In genomic region chr7:122726881-122727280, GRCh38 we compare ENCODE assay signal across 23 cellular contexts. TPM values are rescaled to one million over a fixed set of nuclear protein-coding genes. Genes with fewer than 3 reads are reported as not detected.
"Had no signal": no experiment of that assay in that cellular context is flagged by ENCODE, and none has a peak within 500 bp of the region (broad histone marks: within the 10 kb centered on the region; RNA-seq: fewer than 3 reads in every experiment).

No MANE protein-coding gene starts in this region.

- ATAC-seq: activated CD8-positive, alpha-beta T cell treated with anti-CD3 and anti-CD28 coated beads for 36 hours; activated naive CD8-positive, alpha-beta T cell treated with anti-CD3 and anti-CD28 coated beads, Interleukin-2, amount 50 U/mL, for 24 hours; foreskin keratinocyte; left lobe of liver; mucosa of descending colon; natural killer cell treated with Interleukin-12 subunit alpha and Interleukin-12 subunit beta and Interleukin-15 and Interleukin-18, amount 100 ng/mL, for 72 hours; right lobe of liver; WTC11 had no signal

- H3K27me3 ChIP-seq: esophagus muscularis mucosa, foreskin keratinocyte, heart left ventricle, right lobe of liver, tibial nerve had no signal

- H3K9me3 ChIP-seq: esophagus muscularis mucosa, right lobe of liver, tibial nerve had no signal

- H3K36me3 ChIP-seq: esophagus muscularis mucosa, heart left ventricle, right lobe of liver, tibial nerve had no signal

- DNase-seq: activated CD4-positive, alpha-beta T cell treated with anti-CD3 and anti-CD28 coated beads for 1 hour; activated CD4-positive, alpha-beta T cell treated with anti-CD3 and anti-CD28 coated beads, Interleukin-2, amount 10 ng/mL, durations not matched to agents 7 days and 5 days; activated CD8-positive, alpha-beta T cell treated with anti-CD3 and anti-CD28 coated beads for 36 hours; activated naive CD8-positive, alpha-beta T cell treated with anti-CD3 and anti-CD28 coated beads, Interleukin-2, amount 50 U/mL, for 24 hours; activated T-cell treated with anti-CD3 and anti-CD28 coated beads, Interleukin-2, amount 50 U/mL, for 48 hours; amygdala; dermis blood vessel endothelial cell; effector CD4-positive, alpha-beta T cell; foreskin keratinocyte; heart left ventricle; mucosa of descending colon; right lobe of liver; stimulated activated CD4-positive, alpha-beta T cell treated with anti-CD3 and anti-CD28 coated beads, Interleukin-2, amount 100 ng/mL, for 48 hours; stimulated activated naive CD4-positive, alpha-beta T cell treated with Interleukin-2 at 50 U/mL for 16 hours; T-helper 2 cell had no signal

- H3K4me3 ChIP-seq: esophagus muscularis mucosa, heart left ventricle, mucosa of descending colon, right lobe of liver, tibial nerve had no signal

- H3K4me1 ChIP-seq: foreskin keratinocyte, heart left ventricle, right lobe of liver, tibial nerve had no signal

- H3K27ac ChIP-seq: esophagus muscularis mucosa, foreskin keratinocyte, right lobe of liver, tibial nerve had no signal

RNA-seq across cellular contexts. Expression of gene RNF148, which starts 24.2 kb away (rescaled TPM):
- total RNA-seq: activated CD4-positive, alpha-beta T cell treated with anti-CD3 and anti-CD28 coated beads, Interleukin-2, amount 10 ng/mL, durations not matched to agents 7 days and 5 days; activated CD8-positive, alpha-beta T cell treated with anti-CD3 and anti-CD28 coated beads for 36 hours; activated T-helper 2 cell treated with anti-CD3 and anti-CD28 coated beads, Interferon-gamma antibody, Interleukin-2, Interleukin-4, amounts not matched to agents 10 μg/mL and 5 μg/mL and 100 μg/mL, durations not matched to agents 14 hours and 24 hours and 36 hours; foreskin keratinocyte; myocyte; natural killer cell treated with Interleukin-12 subunit alpha and Interleukin-12 subunit beta and Interleukin-15 and Interleukin-18, amount 100 ng/mL, for 72 hours had no signal

RNA-seq across cellular contexts. Expression of gene RNF133, which starts 28.0 kb away (rescaled TPM):
- total RNA-seq: activated CD4-positive, alpha-beta T cell treated with anti-CD3 and anti-CD28 coated beads, Interleukin-2, amount 10 ng/mL, durations not matched to agents 7 days and 5 days; activated CD8-positive, alpha-beta T cell treated with anti-CD3 and anti-CD28 coated beads for 36 hours; activated T-helper 2 cell treated with anti-CD3 and anti-CD28 coated beads, Interferon-gamma antibody, Interleukin-2, Interleukin-4, amounts not matched to agents 10 μg/mL and 5 μg/mL and 100 μg/mL, durations not matched to agents 14 hours and 24 hours and 36 hours; foreskin keratinocyte; kidney epithelial cell; myocyte; natural killer cell treated with Interleukin-12 subunit alpha and Interleukin-12 subunit beta and Interleukin-15 and Interleukin-18, amount 100 ng/mL, for 72 hours had no signal
